ENCODE assay signal across 32 cellular contexts in the genomic region with DNA sequence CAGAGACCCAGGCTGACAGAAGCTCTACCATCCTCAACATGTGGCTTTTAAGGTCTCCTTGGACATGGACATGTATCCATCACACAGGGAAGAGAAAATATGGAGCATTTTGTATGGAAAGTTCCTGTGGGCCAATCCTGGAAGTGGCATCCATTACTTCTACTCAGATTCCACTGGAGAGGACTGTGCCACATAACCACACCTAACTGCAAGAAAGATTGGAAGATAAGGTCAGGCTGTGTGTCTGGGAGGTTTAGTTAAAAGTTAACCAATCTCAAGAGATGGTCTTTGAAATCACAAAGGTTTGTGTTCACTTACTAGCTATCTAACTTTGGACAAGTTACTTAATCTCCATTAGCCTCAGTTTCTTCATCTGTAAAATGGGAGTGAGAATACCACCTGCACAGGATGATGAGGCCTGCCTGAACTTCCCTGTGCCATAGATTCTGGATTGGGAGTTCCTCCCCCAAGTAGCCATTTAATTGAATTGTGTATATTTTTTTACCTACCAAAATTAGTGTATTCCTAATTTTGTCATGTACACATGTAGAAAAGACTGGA. TPM values are rescaled to one million over a fixed set of nuclear protein-coding genes. Genes with fewer than 3 reads are reported as not detected.
"Had no signal": no experiment of that assay in that cellular context is flagged by ENCODE, and none has a peak within 500 bp of the region (broad histone marks: within the 10 kb centered on the region; RNA-seq: fewer than 3 reads in every experiment).

No MANE protein-coding gene starts in this region.

- H3K27ac ChIP-seq: adrenal gland, body of pancreas, cardiac muscle cell, neural progenitor cell, right atrium auricular region, tibial nerve, uterus had no signal

- H3K36me3 ChIP-seq: adrenal gland, cardiac muscle cell, neural progenitor cell, right atrium auricular region, tibial nerve, uterus had no signal

- H3K4me3 ChIP-seq: adrenal gland, body of pancreas, cardiac muscle cell, neural progenitor cell, right atrium auricular region, tibial nerve, uterus had no signal

- H3K9me3 ChIP-seq: adrenal gland, body of pancreas, right atrium auricular region, uterus had no signal

- H3K4me1 ChIP-seq: adrenal gland, body of pancreas, neural progenitor cell, right atrium auricular region, tibial nerve, uterus had no signal

- DNase-seq: activated CD4-positive, alpha-beta memory T cell treated with anti-CD3 and anti-CD28 coated beads for 36 hours; activated CD4-positive, alpha-beta T cell treated with anti-CD3 and anti-CD28 coated beads, Interleukin-2, amount 10 ng/mL, durations not matched to agents 24 days and 14 days; activated CD4-positive, CD25-positive, alpha-beta regulatory T cell treated with anti-CD3 and anti-CD28 coated beads, Interleukin-2, amount 50 U/mL, for 72 hours; activated CD8-positive, alpha-beta memory T cell treated with anti-CD3 and anti-CD28 coated beads, Interleukin-2, amount 50 U/mL, for 4 hours; activated effector memory CD4-positive, alpha-beta T cell treated with anti-CD3 and anti-CD28 coated beads, Interleukin-2, amount 50 U/mL, for 16 hours; activated naive CD4-positive, alpha-beta T cell treated with anti-CD3 and anti-CD28 coated beads for 36 hours; activated naive CD8-positive, alpha-beta T cell treated with anti-CD3 and anti-CD28 coated beads for 36 hours; activated T-cell treated with anti-CD3 and anti-CD28 coated beads, Interleukin-2, amount 50 U/mL, for 1 hour; adrenal gland; aorta; body of pancreas; cortex of kidney; foreskin fibroblast; head of caudate nucleus; hypothalamus; immature natural killer cell; kidney; natural killer cell; occipital lobe; stimulated activated CD4-positive, alpha-beta T cell treated with anti-CD3 and anti-CD28 coated beads, Interleukin-15, amount 100 ng/mL, for 24 hours; stimulated activated CD4-positive, alpha-beta T cell treated with anti-CD3 and anti-CD28 coated beads, Interleukin-2, amount 100 ng/mL, for 24 hours; stimulated activated naive CD4-positive, alpha-beta T cell; T-helper 17 cell; uterus had no signal

- H3K9ac ChIP-seq: neural progenitor cell had no signal

- ATAC-seq: body of pancreas, esophagus mucosa, T-helper 17 cell had no signal

- H3K27me3 ChIP-seq: adrenal gland, body of pancreas, neural progenitor cell, right atrium auricular region, tibial nerve, uterus had no signal

- H3K4me2 ChIP-seq: neural progenitor cell had no signal

- H2AFZ ChIP-seq: neural progenitor cell had no signal

RNA-seq across cellular contexts. Expression of a gene that starts 3.9 kb away (rescaled TPM):
- total RNA-seq: activated CD4-positive, alpha-beta memory T cell treated with anti-CD3 and anti-CD28 coated beads for 36 hours; activated CD4-positive, alpha-beta T cell treated with anti-CD3 and anti-CD28 coated beads, Interleukin-2, amount 10 ng/mL, durations not matched to agents 24 days and 14 days; activated CD8-positive, alpha-beta memory T cell treated with anti-CD3 and anti-CD28 coated beads for 36 hours; activated naive CD4-positive, alpha-beta T cell treated with anti-CD3 and anti-CD28 coated beads for 36 hours; activated naive CD8-positive, alpha-beta T cell treated with anti-CD3 and anti-CD28 coated beads for 36 hours; activated T-helper 1 cell treated with anti-CD3 and anti-CD28 coated beads, Interleukin-12 subunit alpha, Interleukin-12 subunit beta, Interleukin-2, Interleukin-4 antibody, amounts not matched to agents 30 ng/mL and 10 ng/mL and 1 ng/mL, durations not matched to agents 14 hours and 24 hours and 36 hours; esophagus mucosa; T-helper 17 cell had no signal

RNA-seq across cellular contexts. Expression of a gene that starts 34.3 kb away (rescaled TPM):
- total RNA-seq: activated naive CD8-positive, alpha-beta T cell treated with anti-CD3 and anti-CD28 coated beads for 36 hours; cardiac muscle cell; endothelial cell of umbilical vein; T-helper 17 cell had no signal
